8 cellular contexts compared by ENCODE assay signal in genomic region chr10:132387723-132388210, GRCh38. TPM values are rescaled to one million over a fixed set of nuclear protein-coding genes. Genes with fewer than 3 reads are reported as not detected.
DNase-seq lines count a peak whose midpoint lies in the region; ATAC-seq, FAIRE-seq and TF ChIP-seq lines count a peak whose summit lies in the region.

No MANE protein-coding gene starts in this region.

- no peaks in the 10 kb centered on the region for H3K27me3 ChIP-seq in Karpas-422 (ENCODE audit: low read length)
- H3K27me3 ChIP-seq in breast epithelium = no peaks in the 10 kb centered on the region
- H3K27me3 ChIP-seq in HepG2 (ENCODE audit: control insufficient read depth in 1 of 2, insufficient read depth in 2 of 2, low read length in 2 of 2) = peaks cover 3 to 32% of the 10 kb centered on the region in 2 experiments; a peak in 2 of 5 replicates

- H3K36me3 ChIP-seq in Karpas-422 (ENCODE audit: insufficient read depth, low read length) = no peaks in the 10 kb centered on the region
- no peaks in the 10 kb centered on the region for H3K36me3 ChIP-seq in breast epithelium
- no peaks in the 10 kb centered on the region for H3K36me3 ChIP-seq in HepG2 (replicated peaks in 1 of 2; ENCODE audit: control insufficient read depth in 1 of 2, insufficient read depth in 2 of 2, low read length in 2 of 2)

- H3K27ac ChIP-seq in Karpas-422 (ENCODE audit: low read length) (no peak overlapping the region), breast epithelium (peak overlapping the region in 1 of 2 donors; percentile 20), HepG2 (ENCODE audit: extremely low read length, insufficient read depth, low read length) (no peak overlapping the region)

- POLR2A ChIA-PET in HepG2 (lab: Yijun Ruan, JAX) = no interaction called here

- H3K9ac ChIP-seq in Karpas-422 (ENCODE audit: low read length) (peak overlapping the region; percentile 67), HepG2 (ENCODE audit: insufficient read depth, low read depth, low read length) (no peak overlapping the region)

- H3K4me1 ChIP-seq in Karpas-422 (ENCODE audit: low read length) (peaks cover 6% of the 10 kb centered on the region), breast epithelium (peaks cover 0 to 7% of the 10 kb centered on the region in 2 donors), HepG2 (ENCODE audit: insufficient read depth, low read length) (peaks cover 61% of the 10 kb centered on the region)

- no peak for TF ChIP-seq POLR2A in breast epithelium (IDR thresholded peaks at IDR 0.05)
- TF ChIP-seq POLR2A in HepG2 (IDR thresholded peaks at IDR 0.05; ENCODE audit: insufficient read depth in 1 of 2, low read depth in 2 of 2, low read length in 2 of 2) = no peak

- intact Hi-C loops in breast epithelium (cut with DNase I; ENCODE audit: low total_unique reads) = no loop called here
- intact Hi-C loops in HepG2 (cut with micrococcal nuclease; ENCODE audit: unreplicated experiment) = loop anchor here (2.0 kb wide), 1 partner anchor 59 kb away; no protein-coding TSS in a partner anchor

- TF ChIP-seq EP300 in HepG2 (IDR thresholded peaks at IDR 0.05; ENCODE audit: low read depth in 2 of 2, low read length in 2 of 2) (no peak), HepG2 (CRISPR knock-in tag; IDR thresholded peaks at IDR 0.05; ENCODE audit: borderline replicate concordance) (0 out of 2 replicates have a peak, but pooled peaks have one; percentile 21)

- H3K4me3 ChIP-seq in Karpas-422 (ENCODE audit: low read length) (peak overlapping the region; percentile 61; the same call in 1 of the 2 replicates), WI38 (ENCODE audit: low read depth, low read length) (no peak overlapping the region), breast epithelium (no peak overlapping the region), HepG2 (replicated peaks in 1 of 3; ENCODE audit: insufficient read depth in 1 of 3, low read depth in 2 of 3, low read length in 3 of 3) (peak overlapping the region in 1 of 3 experiments; percentile 48; a peak in 1 of 6 replicates)

- CTCF ChIA-PET in HepG2 (lab: Yijun Ruan, JAX; ENCODE audit: low intra/inter-chr PET ratio, low total read pairs) = interaction anchor here (0.7 to 2.7 kb wide), 3 partner anchors 56 to 65 kb away, joined by 4 to 13 read pairs (median 5); no protein-coding TSS in a partner anchor

- in situ Hi-C loops in HepG2 (cut with HindIII; ENCODE audit: extremely low pct_ligation_motif_present, low pct_unique_long_range_greater_than_20kb) = loop anchor here (5.0 to 10.0 kb wide), 2 partner anchors 65 to 247 kb away; no protein-coding TSS in a partner anchor

- H2AFZ ChIP-seq in Karpas-422 (ENCODE audit: low read length) (no peak overlapping the region), HepG2 (ENCODE audit: low read length) (no peak overlapping the region)

- peak; percentile 69 for TF ChIP-seq RAD21 in HepG2 (CRISPR knock-in tag; IDR thresholded peaks at IDR 0.05)

- ATAC-seq in HepG2 = peak; percentile 22

- H3K79me2 ChIP-seq in Karpas-422 (ENCODE audit: low read length) (no peaks in the 10 kb centered on the region), HepG2 (ENCODE audit: insufficient read depth, low read length) (no peaks in the 10 kb centered on the region)

- peak overlapping the region; percentile 67 for H3K4me2 ChIP-seq in Karpas-422 (ENCODE audit: low read depth, low read length, poor library complexity, severe bottlenecking)
- peak overlapping the region; percentile 46 for H3K4me2 ChIP-seq in HepG2 (ENCODE audit: low read depth, low read length)

- H3K9me3 ChIP-seq in Karpas-422 (ENCODE audit: low read length) (no peaks in the 10 kb centered on the region), breast epithelium (no peaks in the 10 kb centered on the region), HepG2 (ENCODE audit: low read length) (no peaks in the 10 kb centered on the region)

- TF ChIP-seq CTCF in WI38 (IDR thresholded peaks at IDR 0.05; ENCODE audit: low read depth, low read length) (peak; percentile 47; the same call in 1 of the 2 replicates), breast epithelium (IDR thresholded peaks at IDR 0.05) (peak; percentile 23 to 72 (median 40)), HepG2 (CRISPR knock-in tag; IDR thresholded peaks at IDR 0.05) (peak; percentile 89)

- 0% methylated on average over 3 of the region's 26 CpGs for WGBS in HepG2 (ENCODE audit: low lambda C conversion rate)

- H4K20me1 ChIP-seq in Karpas-422 (ENCODE audit: insufficient read depth, low read depth, low read length) = no peaks in the 10 kb centered on the region
- no peaks in the 10 kb centered on the region for H4K20me1 ChIP-seq in HepG2 (ENCODE audit: insufficient read depth, low read length)

- BruUV-seq in HepG2 (replicated peaks; lab: Mats Ljungman, UMichigan) = no TSS peak

- DNase-seq in SIG-M5 treated with dmso at 0.1 percent for 504 hours (lab: John Stamatoyannopoulos, UW; ENCODE audit: unreplicated experiment) = peak; percentile 42
- no peak for DNase-seq in SIG-M5 (lab: John Stamatoyannopoulos, UW)
- peak; percentile 90 for DNase-seq in Karpas-422
- DNase-seq in breast epithelium (ENCODE audit: low spot score in 2 of 2) = peak in 1 of 2 donors; percentile 77
- peak; percentile 29 for DNase-seq in HepG2 (ENCODE audit: low spot score)
- DNase-seq in stimulated activated CD8-positive, alpha-beta memory T cell treated with anti-CD3 and anti-CD28 coated beads, Interleukin-15, amount 100 ng/mL, for 1 hour (ENCODE audit: low read depth) = peak; percentile 57
- no peak for DNase-seq in NCI-H2029 (lab: John Stamatoyannopoulos, UW)

- no peak for FAIRE-seq in HepG2 (lab: Jason Lieb, UNC)

- no peaks in the 10 kb centered on the region for H3K9me2 ChIP-seq in Karpas-422 (replicated peaks; ENCODE audit: insufficient read depth, low read length)

TF ChIP-seq in HepG2, 621 proteins besides CTCF, POLR2A, EP300 and RAD21 (continues in another document):
- TF ChIP-seq RBFOX2 (IDR thresholded peaks at IDR 0.05; ENCODE audit: low read depth, low read length) = no peak

RNA-seq across cellular contexts. Expression of gene PWWP2B, which starts 9.2 kb away (rescaled TPM):
- 1.4 and 3.7 TPM in 2 replicates for total RNA-seq in Karpas-422 (2014; rRNA removed; shearing (Covaris generic); ENCODE audit: low replicate concordance)
- total RNA-seq in breast epithelium (10 to 100 TPM; 10.7 to 15.5 (median 13.4) TPM), HepG2 (2016; rRNA removed; fragmentation: Illumina TruSeq; extraction: Trizol) (3.5 and 4.7 TPM in 2 replicates)
- total RNA-seq in HepG2 (2016; cell fraction: cytosol; rRNA removed; fragmentation: Illumina TruSeq; extraction: Trizol; ENCODE audit: low read depth) = 1.3 and 1.8 TPM in 2 replicates
- 3.2 and 5.1 TPM in 2 replicates for total RNA-seq in HepG2 (2016; cell fraction: insoluble cytoplasmic fraction; rRNA removed; fragmentation: Illumina TruSeq; extraction: Trizol)
- total RNA-seq in HepG2 (2016; cell fraction: membrane; rRNA removed; fragmentation: Illumina TruSeq; extraction: Trizol) = 3.2 and 3.7 TPM in 2 replicates
- total RNA-seq in HepG2 (2016; cell fraction: nucleus; rRNA removed; fragmentation: Illumina TruSeq; extraction: Trizol) = 2.9 and 3.1 TPM in 2 replicates
- 2.3 and 3.7 TPM in 2 replicates for polyA plus RNA-seq in HepG2 (2011; rRNA removed)
- polyA plus RNA-seq in HepG2 (2011; cell fraction: cytosol; rRNA removed) = 3.1 and 4.4 TPM in 2 replicates
- 12.7 and 14.5 TPM in 2 replicates for polyA plus RNA-seq in HepG2 (2011; cell fraction: nucleus; rRNA removed)
- polyA plus RNA-seq in HepG2 (2012) = 2.3 and 4.1 TPM in 2 replicates
- polyA plus RNA-seq in HepG2 (2016; cell fraction: cytosol; fragmentation: Illumina TruSeq; extraction: Trizol; ENCODE audit: low read depth) = 1.2 and 1.3 TPM in 2 replicates
- polyA plus RNA-seq in HepG2 (2016; cell fraction: insoluble cytoplasmic fraction; fragmentation: Illumina TruSeq; extraction: Trizol; ENCODE audit: low read depth) = 2.8 and 3.2 TPM in 2 replicates
- polyA plus RNA-seq in HepG2 (2016; cell fraction: membrane; fragmentation: Illumina TruSeq; extraction: Trizol; ENCODE audit: low read depth) = 2.2 and 2.3 TPM in 2 replicates
- polyA plus RNA-seq in HepG2 (2016; cell fraction: nucleus; fragmentation: Illumina TruSeq; extraction: Trizol; ENCODE audit: insufficient read depth, low read depth) = 5.4 and 5.6 TPM in 2 replicates
- 3.9 and 6.3 TPM in 2 replicates for polyA minus RNA-seq in HepG2 (2011; rRNA and poly(A)+ RNA removed; ENCODE audit: low replicate concordance)
- 4.8 and 5.9 TPM in 2 replicates for polyA minus RNA-seq in HepG2 (2011; cell fraction: cytosol; rRNA and poly(A)+ RNA removed)
- polyA minus RNA-seq in HepG2 (2011; cell fraction: nucleus; rRNA and poly(A)+ RNA removed) = 2.7 and 3.5 TPM in 2 replicates

RNA-seq across cellular contexts. Expression of gene LRRC27, which starts 55.8 kb away (rescaled TPM):
- 2.2 and 12.4 TPM in 2 replicates for total RNA-seq in Karpas-422 (2014; rRNA removed; shearing (Covaris generic); ENCODE audit: low replicate concordance)
- total RNA-seq in breast epithelium = 10 to 100 TPM in 1 of 3 donors, 1 to 10 TPM in 2; 6.2 to 19.3 (median 8.2) TPM
- total RNA-seq in HepG2 (2016; rRNA removed; fragmentation: Illumina TruSeq; extraction: Trizol) = 3.9 and 4.6 TPM in 2 replicates
- total RNA-seq in HepG2 (2016; cell fraction: cytosol; rRNA removed; fragmentation: Illumina TruSeq; extraction: Trizol; ENCODE audit: low read depth) = 2.1 and 2.2 TPM in 2 replicates
- total RNA-seq in HepG2 (2016; cell fraction: insoluble cytoplasmic fraction; rRNA removed; fragmentation: Illumina TruSeq; extraction: Trizol) = 3.2 and 4.3 TPM in 2 replicates
- total RNA-seq in HepG2 (2016; cell fraction: membrane; rRNA removed; fragmentation: Illumina TruSeq; extraction: Trizol) = 2.1 and 2.5 TPM in 2 replicates
- total RNA-seq in HepG2 (2016; cell fraction: nucleus; rRNA removed; fragmentation: Illumina TruSeq; extraction: Trizol) = 5.9 and 7.5 TPM in 2 replicates
- 4.2 and 4.3 TPM in 2 replicates for polyA plus RNA-seq in HepG2 (2011; rRNA removed)
- 1.8 and 1.9 TPM in 2 replicates for polyA plus RNA-seq in HepG2 (2011; cell fraction: cytosol; rRNA removed)
- 14.3 and 14.5 TPM in 2 replicates for polyA plus RNA-seq in HepG2 (2011; cell fraction: nucleus; rRNA removed)
- 3.2 and 3.6 TPM in 2 replicates for polyA plus RNA-seq in HepG2 (2012)
- 0.82 and 0.88 TPM in 2 replicates for polyA plus RNA-seq in HepG2 (2016; cell fraction: cytosol; fragmentation: Illumina TruSeq; extraction: Trizol; ENCODE audit: low read depth)
- polyA plus RNA-seq in HepG2 (2016; cell fraction: insoluble cytoplasmic fraction; fragmentation: Illumina TruSeq; extraction: Trizol; ENCODE audit: low read depth) = 3.6 and 4.7 TPM in 2 replicates
- 2.6 and 2.7 TPM in 2 replicates for polyA plus RNA-seq in HepG2 (2016; cell fraction: membrane; fragmentation: Illumina TruSeq; extraction: Trizol; ENCODE audit: low read depth)
- 11.7 and 14.6 TPM in 2 replicates for polyA plus RNA-seq in HepG2 (2016; cell fraction: nucleus; fragmentation: Illumina TruSeq; extraction: Trizol; ENCODE audit: insufficient read depth, low read depth)
- 2.7 and 3.0 TPM in 2 replicates for polyA minus RNA-seq in HepG2 (2011; rRNA and poly(A)+ RNA removed; ENCODE audit: low replicate concordance)
- polyA minus RNA-seq in HepG2 (2011; cell fraction: cytosol; rRNA and poly(A)+ RNA removed) = 0.88 and 1.4 TPM in 2 replicates
- polyA minus RNA-seq in HepG2 (2011; cell fraction: nucleus; rRNA and poly(A)+ RNA removed) = 11.1 and 12.3 TPM in 2 replicates

Comparison
In these comparisons a context has a peak if more than half of its experiments do, and no peak if none do; other contexts are left out.
1. DNase-seq: peak in SIG-M5 treated with dmso at 0.1 percent for 504 hours (single experiment), Karpas-422 (single experiment), HepG2 (single experiment) and stimulated activated CD8-positive, alpha-beta memory T cell treated with anti-CD3 and anti-CD28 coated beads, Interleukin-15, amount 100 ng/mL, for 1 hour (single experiment); none in SIG-M5 (single experiment) and NCI-H2029 (single experiment).
2. Peak in every context shown above with its lines, with median percentiles within 50 percentile points of each other: CTCF ChIP-seq.